ENCODE assay signal across 13 cellular contexts in the genomic region with DNA sequence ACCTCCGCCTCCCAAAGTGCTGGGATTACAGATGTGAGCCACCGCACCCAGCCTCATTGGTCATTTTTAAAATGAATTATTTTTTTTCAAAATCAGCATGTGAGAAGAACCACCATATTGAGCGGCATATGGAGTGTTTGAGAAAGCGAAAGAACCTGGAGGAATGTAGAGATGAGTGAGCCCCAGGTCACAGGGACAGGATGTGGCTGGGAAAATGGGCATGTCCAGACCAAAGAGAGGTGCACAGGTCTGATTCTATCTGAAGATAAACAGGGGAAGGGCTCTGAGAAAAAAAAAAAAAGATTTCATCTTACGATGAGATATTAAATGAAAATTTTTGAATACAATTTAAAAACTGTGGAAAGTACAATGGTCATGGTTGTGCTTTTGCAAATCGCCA. TPM values are rescaled to one million over a fixed set of nuclear protein-coding genes. Genes with fewer than 3 reads are reported as not detected.
DNase-seq lines count a peak whose midpoint lies in the region; ATAC-seq and TF ChIP-seq lines count a peak whose summit lies in the region.
"Not testable (repeated sequence)": the region's sequence is repeated elsewhere in the genome, so short reads cannot be mapped to it uniquely, and the experiment has no call there.
"Had no signal": no experiment of that assay in that cellular context is flagged by ENCODE, and none has a peak within 500 bp of the region (broad histone marks: within the 10 kb centered on the region; RNA-seq: fewer than 3 reads in every experiment).

No MANE protein-coding gene starts in this region.

- H3K9me2 ChIP-seq in MM.1S (replicated peaks; ENCODE audit: insufficient read depth, low read length) = not testable (repeated sequence)

- H3K4me3 ChIP-seq in MM.1S (ENCODE audit: low read length); neutrophil (ENCODE audit: low read depth in 1 of 2, low read length in 1 of 2): not testable (repeated sequence)
- H3K4me3 ChIP-seq in left lung = peak overlapping the region in 1 of 2 donors; percentile 47
- peak overlapping the region in 1 of 4 donors; percentile 11 for H3K4me3 ChIP-seq in transverse colon

- intact Hi-C loops in CD4-positive, alpha-beta T cell (cut with DNase I, micrococcal nuclease); activated CD4-positive, alpha-beta T cell treated with anti-CD3 and anti-CD28 coated beads, Interleukin-2, amount 10 ng/mL, durations not matched to agents 24 days and 14 days (cut with micrococcal nuclease); activated T-helper 1 cell treated with anti-CD3 and anti-CD28 coated beads, Interleukin-12 subunit alpha, Interleukin-12 subunit beta, Interleukin-2, Interleukin-4 antibody, amounts not matched to agents 30 ng/mL and 10 ng/mL and 1 ng/mL, durations not matched to agents 14 hours and 24 hours and 36 hours (cut with micrococcal nuclease); left lung (cut with DNase I); transverse colon (cut with DNase I; ENCODE audit: low total_unique reads): not testable (repeated sequence)

- TF ChIP-seq EP300 in transverse colon (IDR thresholded peaks at IDR 0.05; ENCODE audit: low read depth) = not testable (repeated sequence)

- not testable (repeated sequence) for TF ChIP-seq POLR2A in transverse colon (IDR thresholded peaks at IDR 0.05)

- peak overlapping the region; percentile 79 for H3K4me3 Mint-ChIP-seq in CD4-positive, alpha-beta T cell
- peak overlapping the region; percentile 62 for H3K4me3 Mint-ChIP-seq in activated CD4-positive, alpha-beta T cell treated with anti-CD3 and anti-CD28 coated beads, Interleukin-2, amount 10 ng/mL, durations not matched to agents 24 days and 14 days
- H3K4me3 Mint-ChIP-seq in activated T-helper 1 cell treated with anti-CD3 and anti-CD28 coated beads, Interleukin-12 subunit alpha, Interleukin-12 subunit beta, Interleukin-2, Interleukin-4 antibody, amounts not matched to agents 30 ng/mL and 10 ng/mL and 1 ng/mL, durations not matched to agents 14 hours and 24 hours and 36 hours = peak overlapping the region; percentile 88
- H3K4me3 Mint-ChIP-seq in activated naive CD8-positive, alpha-beta T cell treated with anti-CD3 and anti-CD28 coated beads, Interleukin-2, amount 50 U/mL, for 24 hours = peak overlapping the region; percentile 84

- in situ Hi-C loops in transverse colon (cut with MboI; ENCODE audit: low pct_ligation_motif_present in 1 of 4, low pct_unique_long_range_greater_than_20kb in 1 of 4, low sequenced_read_pairs in 3 of 4) = not testable (repeated sequence)

- not testable (repeated sequence) for H3K27me3 ChIP-seq in CD4-positive, alpha-beta T cell (ENCODE audit: control insufficient read depth, insufficient read depth, low read length); MM.1S (replicated peaks; ENCODE audit: insufficient read depth, low read length); left lung; neutrophil; transverse colon

- H3K27me3 Mint-ChIP-seq in CD4-positive, alpha-beta T cell; activated CD4-positive, alpha-beta T cell treated with anti-CD3 and anti-CD28 coated beads, Interleukin-2, amount 10 ng/mL, durations not matched to agents 24 days and 14 days; activated naive CD8-positive, alpha-beta T cell treated with anti-CD3 and anti-CD28 coated beads, Interleukin-2, amount 50 U/mL, for 24 hours: not testable (repeated sequence)
- H3K27me3 Mint-ChIP-seq in activated T-helper 1 cell treated with anti-CD3 and anti-CD28 coated beads, Interleukin-12 subunit alpha, Interleukin-12 subunit beta, Interleukin-2, Interleukin-4 antibody, amounts not matched to agents 30 ng/mL and 10 ng/mL and 1 ng/mL, durations not matched to agents 14 hours and 24 hours and 36 hours (ENCODE audit: insufficient read depth) = peaks cover 10% of the 10 kb centered on the region

- H3K4me1 ChIP-seq in MM.1S (ENCODE audit: low read length); transverse colon: not testable (repeated sequence)
- H3K4me1 ChIP-seq in left lung (peaks cover 0 to 21% of the 10 kb centered on the region in 2 donors), neutrophil (ENCODE audit: control insufficient read depth in 1 of 2, insufficient read depth in 1 of 2, low read depth in 1 of 2, low read length in 1 of 2) (peaks cover 53 to 71% of the 10 kb centered on the region in 2 experiments)

- H3K9me3 Mint-ChIP-seq in CD4-positive, alpha-beta T cell; activated CD4-positive, alpha-beta T cell treated with anti-CD3 and anti-CD28 coated beads, Interleukin-2, amount 10 ng/mL, durations not matched to agents 24 days and 14 days; activated T-helper 1 cell treated with anti-CD3 and anti-CD28 coated beads, Interleukin-12 subunit alpha, Interleukin-12 subunit beta, Interleukin-2, Interleukin-4 antibody, amounts not matched to agents 30 ng/mL and 10 ng/mL and 1 ng/mL, durations not matched to agents 14 hours and 24 hours and 36 hours; activated naive CD8-positive, alpha-beta T cell treated with anti-CD3 and anti-CD28 coated beads, Interleukin-2, amount 50 U/mL, for 24 hours: not testable (repeated sequence)

- not testable (repeated sequence) for ATAC-seq in CD4-positive, alpha-beta T cell (ENCODE audit: poor library complexity); activated naive CD8-positive, alpha-beta T cell treated with anti-CD3 and anti-CD28 coated beads, Interleukin-2, amount 50 U/mL, for 24 hours; left lung

- 58 to 59% methylated on average over 6 of the region's 6 CpGs for WGBS in transverse colon (ENCODE audit: low coverage in 1 of 2), 2 donors

- peaks cover 54% of the 10 kb centered on the region for H3K4me1 Mint-ChIP-seq in CD4-positive, alpha-beta T cell (ENCODE audit: low read depth)
- H3K4me1 Mint-ChIP-seq in activated CD4-positive, alpha-beta T cell treated with anti-CD3 and anti-CD28 coated beads, Interleukin-2, amount 10 ng/mL, durations not matched to agents 24 days and 14 days = peaks cover 44% of the 10 kb centered on the region
- H3K4me1 Mint-ChIP-seq in activated T-helper 1 cell treated with anti-CD3 and anti-CD28 coated beads, Interleukin-12 subunit alpha, Interleukin-12 subunit beta, Interleukin-2, Interleukin-4 antibody, amounts not matched to agents 30 ng/mL and 10 ng/mL and 1 ng/mL, durations not matched to agents 14 hours and 24 hours and 36 hours (ENCODE audit: low read depth) = peaks cover 45% of the 10 kb centered on the region
- H3K4me1 Mint-ChIP-seq in activated naive CD8-positive, alpha-beta T cell treated with anti-CD3 and anti-CD28 coated beads, Interleukin-2, amount 50 U/mL, for 24 hours = peaks cover 64% of the 10 kb centered on the region

- peaks cover 10% of the 10 kb centered on the region for H3F3A ChIP-seq in MM.1S (ENCODE audit: insufficient read depth, low read length)

- H3K4me2 ChIP-seq in MM.1S (ENCODE audit: low read depth, low read length) = not testable (repeated sequence)

- H2AFZ ChIP-seq in MM.1S (ENCODE audit: low read length) = not testable (repeated sequence)

- not testable (repeated sequence) for H4K20me1 ChIP-seq in MM.1S (ENCODE audit: insufficient read depth, low read length)

- peak overlapping the region; percentile 35 for H3K27ac ChIP-seq in CD4-positive, alpha-beta T cell (ENCODE audit: low read depth, low read length)
- H3K27ac ChIP-seq in MM.1S (ENCODE audit: low read length) (peak overlapping the region; percentile 54; the same call in 1 of the 2 replicates), left lung (peak overlapping the region; percentile 39 to 96), neutrophil (peak overlapping the region; percentile 84), transverse colon (peak overlapping the region in 3 of 4 donors; percentile 31 to 57 (median 48))

- CTCF ChIA-PET in CD4-positive, alpha-beta T cell (lab: Charles Lee) = not testable (repeated sequence)

- H3K36me3 ChIP-seq in MM.1S (replicated peaks; ENCODE audit: insufficient read depth, low read length); left lung; neutrophil; transverse colon: not testable (repeated sequence)

- not testable (repeated sequence) for H3K9me3 ChIP-seq in CD4-positive, alpha-beta T cell (ENCODE audit: control insufficient read depth, low read length); MM.1S (replicated peaks; ENCODE audit: insufficient read depth, low read length); left lung; neutrophil; transverse colon

- POLR2A ChIA-PET in CD4-positive, alpha-beta T cell (lab: Charles Lee) = interaction anchor here (1.4 kb wide), 1 partner anchor 26 kb away, joined by 11 read pairs; no protein-coding TSS in a partner anchor

- not testable (repeated sequence) for TF ChIP-seq CTCF in CD4-positive, alpha-beta T cell (IDR thresholded peaks at IDR 0.05); MM.1S (IDR thresholded peaks at IDR 0.05; ENCODE audit: low read length); left lung (IDR thresholded peaks at IDR 0.05); neutrophil (IDR thresholded peaks at IDR 0.05); transverse colon (IDR thresholded peaks at IDR 0.05)

- not testable (repeated sequence) for DNase-seq in CD4-positive, alpha-beta T cell; MM.1S; activated T-helper 1 cell treated with anti-CD3 and anti-CD28 coated beads, Interleukin-12 subunit alpha, Interleukin-12 subunit beta, Interleukin-2, Interleukin-4 antibody, amounts not matched to agents 30 ng/mL and 10 ng/mL and 1 ng/mL, durations not matched to agents 14 hours and 24 hours and 36 hours (ENCODE audit: low spot score); activated naive CD8-positive, alpha-beta T cell treated with anti-CD3 and anti-CD28 coated beads, Interleukin-2, amount 50 U/mL, for 24 hours; left lung; transverse colon
- peak; percentile 72 for DNase-seq in activated CD4-positive, alpha-beta T cell treated with anti-CD3 and anti-CD28 coated beads, Interleukin-2, amount 10 ng/mL, durations not matched to agents 24 days and 14 days

- H3K27ac Mint-ChIP-seq in CD4-positive, alpha-beta T cell = peak overlapping the region; percentile 87
- H3K27ac Mint-ChIP-seq in activated CD4-positive, alpha-beta T cell treated with anti-CD3 and anti-CD28 coated beads, Interleukin-2, amount 10 ng/mL, durations not matched to agents 24 days and 14 days = peak overlapping the region; percentile 73
- H3K27ac Mint-ChIP-seq in activated T-helper 1 cell treated with anti-CD3 and anti-CD28 coated beads, Interleukin-12 subunit alpha, Interleukin-12 subunit beta, Interleukin-2, Interleukin-4 antibody, amounts not matched to agents 30 ng/mL and 10 ng/mL and 1 ng/mL, durations not matched to agents 14 hours and 24 hours and 36 hours = peak overlapping the region; percentile 86
- H3K27ac Mint-ChIP-seq in activated naive CD8-positive, alpha-beta T cell treated with anti-CD3 and anti-CD28 coated beads, Interleukin-2, amount 50 U/mL, for 24 hours = peak overlapping the region; percentile 80

- H3K9ac ChIP-seq in MM.1S (ENCODE audit: low read length) = not testable (repeated sequence)

- H3K36me3 Mint-ChIP-seq in CD4-positive, alpha-beta T cell (ENCODE audit: low read depth) = peaks cover 20% of the 10 kb centered on the region
- H3K36me3 Mint-ChIP-seq in activated CD4-positive, alpha-beta T cell treated with anti-CD3 and anti-CD28 coated beads, Interleukin-2, amount 10 ng/mL, durations not matched to agents 24 days and 14 days (ENCODE audit: low read depth) = peaks cover 15% of the 10 kb centered on the region
- not testable (repeated sequence) for H3K36me3 Mint-ChIP-seq in activated T-helper 1 cell treated with anti-CD3 and anti-CD28 coated beads, Interleukin-12 subunit alpha, Interleukin-12 subunit beta, Interleukin-2, Interleukin-4 antibody, amounts not matched to agents 30 ng/mL and 10 ng/mL and 1 ng/mL, durations not matched to agents 14 hours and 24 hours and 36 hours (ENCODE audit: low read depth); activated naive CD8-positive, alpha-beta T cell treated with anti-CD3 and anti-CD28 coated beads, Interleukin-2, amount 50 U/mL, for 24 hours (ENCODE audit: low read depth)

- H3K79me2 ChIP-seq in MM.1S (ENCODE audit: low read length) = peaks cover 41% of the 10 kb centered on the region

RNA-seq across cellular contexts. Expression of a gene that starts 2.0 kb away (rescaled TPM):
- 10 to 100 TPM; 12.3 to 14.4 TPM for total RNA-seq in CD4-positive, alpha-beta T cell
- total RNA-seq in activated CD4-positive, alpha-beta T cell treated with anti-CD3 and anti-CD28 coated beads, Interleukin-2, amount 10 ng/mL, durations not matched to agents 24 days and 14 days = 5.9 and 7.7 TPM in 2 replicates
- total RNA-seq in activated T-helper 1 cell treated with anti-CD3 and anti-CD28 coated beads, Interleukin-12 subunit alpha, Interleukin-12 subunit beta, Interleukin-2, Interleukin-4 antibody, amounts not matched to agents 30 ng/mL and 10 ng/mL and 1 ng/mL, durations not matched to agents 14 hours and 24 hours and 36 hours = 9.2 and 9.4 TPM in 2 replicates
- 100 to 1,000 TPM in 1 of 2 donors, 10 to 100 TPM in 1; 66.9 to 172 TPM for total RNA-seq in left lung
- total RNA-seq in transverse colon = 10 to 100 TPM in 2 of 4 donors, 1 to 10 TPM in 2; 1.9 to 18.4 (median 7.3) TPM
- total RNA-seq: Caco-2, HFFc6 had no signal

RNA-seq across cellular contexts. Expression of a gene that starts 23.8 kb away (rescaled TPM):
- total RNA-seq in CD4-positive, alpha-beta T cell = under 1 TPM; 0.47 to 0.52 TPM
- total RNA-seq in activated CD4-positive, alpha-beta T cell treated with anti-CD3 and anti-CD28 coated beads, Interleukin-2, amount 10 ng/mL, durations not matched to agents 24 days and 14 days = not detected in 2 replicates
- not detected in 2 replicates for total RNA-seq in activated T-helper 1 cell treated with anti-CD3 and anti-CD28 coated beads, Interleukin-12 subunit alpha, Interleukin-12 subunit beta, Interleukin-2, Interleukin-4 antibody, amounts not matched to agents 30 ng/mL and 10 ng/mL and 1 ng/mL, durations not matched to agents 14 hours and 24 hours and 36 hours
- total RNA-seq in left lung (1 to 10 TPM; 1.8 to 2.3 TPM), transverse colon (under 1 TPM in 2 of 4 donors, not detected in 2; 0.14 to 0.79 TPM)
- total RNA-seq: Caco-2, H4, HFFc6, M059J, OCI-LY7 had no signal

RNA-seq across cellular contexts. Expression of a gene that starts 49.8 kb away (rescaled TPM):
- 1 to 10 TPM; 1.5 TPM for total RNA-seq in CD4-positive, alpha-beta T cell
- total RNA-seq in activated CD4-positive, alpha-beta T cell treated with anti-CD3 and anti-CD28 coated beads, Interleukin-2, amount 10 ng/mL, durations not matched to agents 24 days and 14 days = not detected in 2 replicates
- total RNA-seq in activated T-helper 1 cell treated with anti-CD3 and anti-CD28 coated beads, Interleukin-12 subunit alpha, Interleukin-12 subunit beta, Interleukin-2, Interleukin-4 antibody, amounts not matched to agents 30 ng/mL and 10 ng/mL and 1 ng/mL, durations not matched to agents 14 hours and 24 hours and 36 hours = not detected in 2 replicates
- 10 to 100 TPM in 1 of 2 donors, 1 to 10 TPM in 1; 4.2 to 52.8 TPM for total RNA-seq in left lung
- 1 to 10 TPM in 2 of 4 donors, not detected in 2; 1.6 TPM for total RNA-seq in transverse colon
- total RNA-seq: Caco-2, H4, HFFc6, M059J, OCI-LY7 had no signal

RNA-seq across cellular contexts. Expression of a gene that starts 52.5 kb away (rescaled TPM):
- not detected for total RNA-seq in CD4-positive, alpha-beta T cell
- total RNA-seq in activated CD4-positive, alpha-beta T cell treated with anti-CD3 and anti-CD28 coated beads, Interleukin-2, amount 10 ng/mL, durations not matched to agents 24 days and 14 days = 0.21 and 0.78 TPM in 2 replicates
- total RNA-seq in activated T-helper 1 cell treated with anti-CD3 and anti-CD28 coated beads, Interleukin-12 subunit alpha, Interleukin-12 subunit beta, Interleukin-2, Interleukin-4 antibody, amounts not matched to agents 30 ng/mL and 10 ng/mL and 1 ng/mL, durations not matched to agents 14 hours and 24 hours and 36 hours = 0.49 and 0.59 TPM in 2 replicates
- total RNA-seq in left lung (not detected), transverse colon (1 to 10 TPM; 1.1 to 7.5 (median 3.0) TPM)
- total RNA-seq: Caco-2, H4, M059J had no signal
